14 cellular contexts compared by ENCODE assay signal in genomic region chr14:77051101-77051500, GRCh38. TPM values are rescaled to one million over a fixed set of nuclear protein-coding genes. Genes with fewer than 3 reads are reported as not detected.
A peak's percentile ranks its signal among the peaks of the same experiment; 100 is the strongest.
DNase-seq lines count a peak whose midpoint lies in the region; ATAC-seq and TF ChIP-seq lines count a peak whose summit lies in the region.
"Had no signal": no experiment of that assay in that cellular context is flagged by ENCODE, and none has a peak within 500 bp of the region (broad histone marks: within the 10 kb centered on the region; RNA-seq: fewer than 3 reads in every experiment).

No MANE protein-coding gene starts in this region.

- 7 to 27% (median 17%) methylated on average over 5 to 11 of the region's 11 CpGs for WGBS in adrenal gland, 4 donors
- 25 to 35% methylated on average over 7 to 9 of the region's 11 CpGs for WGBS in thyroid gland, 2 donors

- peak; percentile 67 to 91 (median 89) for DNase-seq in adrenal gland
- peak; percentile 90 for DNase-seq in cardiac septum (ENCODE audit: low spot score)
- DNase-seq in thyroid gland = peak; percentile 75 to 80
- no peak for DNase-seq in DMS79 treated with DMSO at 0.1 percent for 48 hours (lab: John Stamatoyannopoulos, UW)
- DNase-seq in NCI-H1417 treated with DMSO at 0.1 percent for 48 hours (lab: John Stamatoyannopoulos, UW) = no peak
- DNase-seq in germinal center (ENCODE audit: low spot score) = no peak
- DNase-seq: activated CD4-positive, alpha-beta T cell treated with anti-CD3 and anti-CD28 coated beads for 4 hours; activated effector memory CD4-positive, alpha-beta T cell treated with anti-CD3 and anti-CD28 coated beads, Interleukin-2, amount 50 U/mL, for 16 hours; Calu3; naive thymus-derived CD8-positive, alpha-beta T cell; SJCRH30 had no signal

- no peaks in the 10 kb centered on the region for H3K9me3 ChIP-seq in adrenal gland (replicated peaks in 1 of 3)
- no peaks in the 10 kb centered on the region for H3K9me3 ChIP-seq in thyroid gland
- H3K9me3 ChIP-seq: SJCRH30 had no signal

- peak overlapping the region; percentile 50 to 83 (median 62) for H3K27ac Mint-ChIP-seq in nephron

- H3K4me1 ChIP-seq in adrenal gland (replicated peaks in 1 of 2) (peaks cover 13 to 42% of the 10 kb centered on the region in 2 donors), thyroid gland (peaks cover 8 to 24% of the 10 kb centered on the region in 2 donors)

- peaks cover 45% of the 10 kb centered on the region for H3K4me1 Mint-ChIP-seq in nephron

- no peaks in the 10 kb centered on the region for H3K27me3 Mint-ChIP-seq in nephron (ENCODE audit: low read depth)
- H3K27me3 Mint-ChIP-seq: naive thymus-derived CD8-positive, alpha-beta T cell; type B pancreatic cell had no signal

- no peak for ATAC-seq in GM19467 (IDR thresholded peaks at IDR 0.05; ENCODE audit: unreplicated experiment)
- ATAC-seq: naive thymus-derived CD8-positive, alpha-beta T cell had no signal

- TF ChIP-seq CTCF in adrenal gland (IDR thresholded peaks at IDR 0.05) (no peak), nephron (IDR thresholded peaks at IDR 0.05; ENCODE audit: unreplicated experiment in 3 of 3) (no peak), thyroid gland (IDR thresholded peaks at IDR 0.05) (no peak)

- H3K9me3 Mint-ChIP-seq in nephron = peaks cover 3% of the 10 kb centered on the region
- H3K9me3 Mint-ChIP-seq: naive thymus-derived CD8-positive, alpha-beta T cell; type B pancreatic cell had no signal

- TF ChIP-seq POLR2A in adrenal gland (IDR thresholded peaks at IDR 0.05) (peak in 1 of 2 donors; percentile 46), thyroid gland (IDR thresholded peaks at IDR 0.05) (peak in 1 of 2 donors; percentile 20)

- no peaks in the 10 kb centered on the region for H3K27me3 ChIP-seq in adrenal gland
- H3K27me3 ChIP-seq in thyroid gland = no peaks in the 10 kb centered on the region
- H3K27me3 ChIP-seq: SJCRH30 had no signal

- H3K36me3 ChIP-seq in adrenal gland (replicated peaks in 1 of 2) (no peaks in the 10 kb centered on the region), thyroid gland (no peaks in the 10 kb centered on the region)
- H3K36me3 ChIP-seq: SJCRH30 had no signal

- intact Hi-C loops in adrenal gland (cut with DNase I) (loop anchor here in 1 of 2 donors (5.0 kb wide), 1 partner anchor 139 kb away; no protein-coding TSS in a partner anchor), cardiac septum (cut with DNase I) (no loop called here), thyroid gland (cut with DNase I) (loop anchor here (5.0 kb wide), 1 partner anchor 139 kb away; no protein-coding TSS in a partner anchor)

- H3K4me3 ChIP-seq in adrenal gland (no peak overlapping the region), thyroid gland (replicated peaks in 1 of 3) (no peak overlapping the region)
- H3K4me3 ChIP-seq: SJCRH30 had no signal

- H3K36me3 Mint-ChIP-seq in nephron (ENCODE audit: low read depth) = no peaks in the 10 kb centered on the region
- H3K36me3 Mint-ChIP-seq: naive thymus-derived CD8-positive, alpha-beta T cell; type B pancreatic cell had no signal

- H3K27ac ChIP-seq in adrenal gland (peak overlapping the region; percentile 11 to 92 (median 83)), thyroid gland (peak overlapping the region; percentile 51 to 82 (median 64))
- H3K27ac ChIP-seq: SJCRH30 had no signal

- H3K4me3 Mint-ChIP-seq in nephron = no peak overlapping the region
- H3K4me3 Mint-ChIP-seq: naive thymus-derived CD8-positive, alpha-beta T cell; type B pancreatic cell had no signal

RNA-seq across cellular contexts. Expression of gene IRF2BPL, which starts 22.6 kb away (rescaled TPM):
- total RNA-seq in adrenal gland (100 to 1,000 TPM in 2 of 8 donors, 10 to 100 TPM in 6; 52.2 to 104 (median 86.0) TPM), cardiac septum (46.0 TPM), thyroid gland (100 to 1,000 TPM in 1 of 4 donors, 10 to 100 TPM in 3; 43.9 to 103 (median 78.4) TPM)
- polyA plus RNA-seq in adrenal gland = 1 to 10 TPM; 6.5 to 8.8 (median 8.3) TPM

RNA-seq across cellular contexts. Expression of gene CIPC, which starts 47.0 kb away (rescaled TPM):
- total RNA-seq in adrenal gland = 10 to 100 TPM; 23.2 to 48.6 (median 28.8) TPM
- polyA plus RNA-seq in adrenal gland = 10 to 100 TPM in 1 of 3 donors, 1 to 10 TPM in 2; 3.7 to 16.1 (median 5.6) TPM
- 45.9 TPM for total RNA-seq in cardiac septum
- total RNA-seq in thyroid gland = 10 to 100 TPM; 37.6 to 59.5 (median 44.6) TPM

Comparison
In these comparisons a context has a peak if more than half of its experiments do, and no peak if none do; other contexts are left out.
1. DNase-seq: peak in adrenal gland (7 of 7), cardiac septum (single experiment) and thyroid gland (2 of 2); none in DMS79 treated with DMSO at 0.1 percent for 48 hours (single experiment), NCI-H1417 treated with DMSO at 0.1 percent for 48 hours (single experiment) and germinal center (single experiment).